38 cellular contexts compared by ENCODE assay signal in genomic region chr6:88276331-88276730, GRCh38.
"Had no signal": no experiment of that assay in that cellular context is flagged by ENCODE, and none has a peak within 500 bp of the region (broad histone marks: within the 10 kb centered on the region; RNA-seq: fewer than 3 reads in every experiment).

No MANE protein-coding gene starts in this region.

- H3K4me1 Mint-ChIP-seq: activated B cell treated with CpG ODN at 0.5 μM for 24 hours; activated CD4-positive, alpha-beta T cell treated with anti-CD3 and anti-CD28 coated beads, Interleukin-2, amount 10 ng/mL, durations not matched to agents 24 days and 14 days; activated naive CD8-positive, alpha-beta T cell treated with anti-CD3 and anti-CD28 coated beads for 36 hours; activated T-helper 17 cell treated with anti-CD3 and anti-CD28 coated beads, Interleukin-2, amount 50 U/mL, for 72 hours; brain; central memory CD8-positive, alpha-beta T cell had no signal

- H3K27ac Mint-ChIP-seq: activated B cell treated with CpG ODN at 0.5 μM for 24 hours; activated CD4-positive, alpha-beta memory T cell treated with anti-CD3 and anti-CD28 coated beads for 36 hours; activated CD4-positive, alpha-beta T cell treated with anti-CD3 and anti-CD28 coated beads, Interleukin-2, amount 10 ng/mL, durations not matched to agents 24 days and 14 days; activated CD8-positive, alpha-beta T cell treated with anti-CD3 and anti-CD28 coated beads for 36 hours; activated naive CD4-positive, alpha-beta T cell treated with anti-CD3 and anti-CD28 coated beads for 36 hours; activated naive CD4-positive, alpha-beta T cell treated with anti-CD3 and anti-CD28 coated beads, Interleukin-2, amount 50 U/mL, for 72 hours; activated naive CD8-positive, alpha-beta T cell treated with anti-CD3 and anti-CD28 coated beads for 36 hours; activated T-cell treated with anti-CD3 and anti-CD28 coated beads, Interleukin-2, amount 50 U/mL, for 72 hours; activated T-helper 1 cell treated with anti-CD3 and anti-CD28 coated beads, Interleukin-12 subunit alpha, Interleukin-12 subunit beta, Interleukin-2, Interleukin-4 antibody, amounts not matched to agents 30 ng/mL and 10 ng/mL and 1 ng/mL, durations not matched to agents 14 hours and 24 hours and 36 hours; activated T-helper 17 cell treated with anti-CD3 and anti-CD28 coated beads, Interleukin-2, amount 50 U/mL, for 72 hours; brain; T-helper 1 cell treated with Interleukin-12 subunit alpha and Interleukin-12 subunit beta and Interleukin-4 antibody, amounts not matched to agents 30 μg/mL and 1 μg/mL, for 36 hours; T-helper 2 cell treated with Interferon-gamma antibody and Interleukin-4, amounts not matched to agents 5 μg/mL and 100 μg/mL, for 36 hours had no signal

- H3K36me3 ChIP-seq: adrenal gland, ascending aorta, cardiac muscle cell had no signal

- H3K4me3 Mint-ChIP-seq: activated B cell treated with CpG ODN at 0.5 μM for 24 hours; activated CD4-positive, alpha-beta memory T cell treated with anti-CD3 and anti-CD28 coated beads for 36 hours; activated CD4-positive, alpha-beta T cell treated with anti-CD3 and anti-CD28 coated beads, Interleukin-2, amount 10 ng/mL, durations not matched to agents 24 days and 14 days; activated CD8-positive, alpha-beta T cell treated with anti-CD3 and anti-CD28 coated beads for 36 hours; activated naive CD4-positive, alpha-beta T cell treated with anti-CD3 and anti-CD28 coated beads for 36 hours; activated naive CD8-positive, alpha-beta T cell treated with anti-CD3 and anti-CD28 coated beads for 36 hours; activated T-cell treated with anti-CD3 and anti-CD28 coated beads, Interleukin-2, amount 50 U/mL, for 4 hours; activated T-cell treated with anti-CD3 and anti-CD28 coated beads, Interleukin-2, amount 50 U/mL, for 72 hours; activated T-helper 1 cell treated with anti-CD3 and anti-CD28 coated beads, Interleukin-12 subunit alpha, Interleukin-12 subunit beta, Interleukin-2, Interleukin-4 antibody, amounts not matched to agents 30 ng/mL and 10 ng/mL and 1 ng/mL, durations not matched to agents 14 hours and 24 hours and 36 hours; activated T-helper 17 cell treated with anti-CD3 and anti-CD28 coated beads, Interleukin-2, amount 50 U/mL, for 72 hours; brain; central memory CD8-positive, alpha-beta T cell; T-helper 1 cell treated with Interleukin-12 subunit alpha and Interleukin-12 subunit beta and Interleukin-4 antibody, amounts not matched to agents 30 μg/mL and 1 μg/mL, for 36 hours; T-helper 2 cell treated with Interferon-gamma antibody and Interleukin-4, amounts not matched to agents 5 μg/mL and 100 μg/mL, for 36 hours had no signal

- H3K27ac ChIP-seq: adrenal gland, ascending aorta, cardiac muscle cell, VCaP had no signal

- H3K4me1 ChIP-seq: adrenal gland, ascending aorta had no signal

- FAIRE-seq: TTC549 had no signal

- H3K27me3 Mint-ChIP-seq: activated CD4-positive, alpha-beta memory T cell treated with anti-CD3 and anti-CD28 coated beads for 36 hours; activated CD4-positive, alpha-beta T cell treated with anti-CD3 and anti-CD28 coated beads, Interleukin-2, amount 10 ng/mL, durations not matched to agents 24 days and 14 days had no signal

- H3K9me3 Mint-ChIP-seq: activated B cell treated with CpG ODN at 0.5 μM for 24 hours; activated CD4-positive, alpha-beta memory T cell treated with anti-CD3 and anti-CD28 coated beads for 36 hours; activated CD4-positive, alpha-beta T cell treated with anti-CD3 and anti-CD28 coated beads, Interleukin-2, amount 10 ng/mL, durations not matched to agents 24 days and 14 days; activated naive CD4-positive, alpha-beta T cell treated with anti-CD3 and anti-CD28 coated beads for 36 hours; activated T-cell treated with anti-CD3 and anti-CD28 coated beads, Interleukin-2, amount 50 U/mL, for 4 hours; activated T-helper 1 cell treated with anti-CD3 and anti-CD28 coated beads, Interleukin-12 subunit alpha, Interleukin-12 subunit beta, Interleukin-2, Interleukin-4 antibody, amounts not matched to agents 30 ng/mL and 10 ng/mL and 1 ng/mL, durations not matched to agents 14 hours and 24 hours and 36 hours; activated T-helper 17 cell treated with anti-CD3 and anti-CD28 coated beads, Interleukin-2, amount 50 U/mL, for 72 hours; brain; T-helper 1 cell treated with Interleukin-12 subunit alpha and Interleukin-12 subunit beta and Interleukin-4 antibody, amounts not matched to agents 30 μg/mL and 1 μg/mL, for 36 hours; T-helper 2 cell treated with Interferon-gamma antibody and Interleukin-4, amounts not matched to agents 5 μg/mL and 100 μg/mL, for 36 hours had no signal

- H3K36me3 Mint-ChIP-seq: activated CD4-positive, alpha-beta memory T cell treated with anti-CD3 and anti-CD28 coated beads for 36 hours; activated naive CD4-positive, alpha-beta T cell treated with anti-CD3 and anti-CD28 coated beads, Interleukin-2, amount 50 U/mL, for 72 hours; activated naive CD8-positive, alpha-beta T cell treated with anti-CD3 and anti-CD28 coated beads for 36 hours; brain had no signal

- ATAC-seq: activated CD8-positive, alpha-beta T cell treated with anti-CD3 and anti-CD28 coated beads for 36 hours; activated naive CD4-positive, alpha-beta T cell treated with anti-CD3 and anti-CD28 coated beads, Interleukin-2, amount 50 U/mL, for 72 hours; activated T-cell treated with anti-CD3 and anti-CD28 coated beads, Interleukin-2, amount 50 U/mL, for 4 hours; activated T-cell treated with anti-CD3 and anti-CD28 coated beads, Interleukin-2, amount 50 U/mL, for 72 hours; activated T-helper 17 cell treated with anti-CD3 and anti-CD28 coated beads, Interleukin-2, amount 50 U/mL, for 72 hours had no signal

- H3K9me3 ChIP-seq: adrenal gland, ascending aorta had no signal

- H3K4me3 ChIP-seq: adrenal gland, ascending aorta, cardiac muscle cell had no signal

- DNase-seq: activated B cell treated with CpG ODN at 0.5 μM for 24 hours; activated CD4-positive, alpha-beta memory T cell treated with anti-CD3 and anti-CD28 coated beads for 36 hours; activated CD4-positive, alpha-beta T cell treated with anti-CD3 and anti-CD28 coated beads for 4 hours; activated CD4-positive, alpha-beta T cell treated with anti-CD3 and anti-CD28 coated beads, Interleukin-2, amount 10 ng/mL, durations not matched to agents 24 days and 14 days; activated CD4-positive, alpha-beta T cell treated with anti-CD3 and anti-CD28 coated beads, Interleukin-2, amount 50 U/mL, for 1 hour; activated CD4-positive, alpha-beta T cell treated with anti-CD3 and anti-CD28 coated beads, Interleukin-2, amount 50 U/mL, for 4 hours; activated CD4-positive, CD25-positive, alpha-beta regulatory T cell treated with anti-CD3 and anti-CD28 coated beads, Interleukin-2, amount 50 U/mL, for 72 hours; activated CD8-positive, alpha-beta memory T cell treated with anti-CD3 and anti-CD28 coated beads, Interleukin-2, amount 50 U/mL, for 4 hours; activated CD8-positive, alpha-beta T cell treated with anti-CD3 and anti-CD28 coated beads for 36 hours; activated effector memory CD4-positive, alpha-beta T cell treated with anti-CD3 and anti-CD28 coated beads, Interleukin-2, amount 50 U/mL, for 16 hours; activated naive CD4-positive, alpha-beta T cell; activated naive CD4-positive, alpha-beta T cell treated with anti-CD3 and anti-CD28 coated beads for 36 hours; activated naive CD4-positive, alpha-beta T cell treated with anti-CD3 and anti-CD28 coated beads, Interleukin-2, amount 50 U/mL, for 16 hours; activated naive CD8-positive, alpha-beta T cell treated with anti-CD3 and anti-CD28 coated beads for 36 hours; activated T-cell treated with anti-CD3 and anti-CD28 coated beads for 4 hours; activated T-cell treated with anti-CD3 and anti-CD28 coated beads, Interleukin-2, amount 50 U/mL, for 1 hour; activated T-cell treated with anti-CD3 and anti-CD28 coated beads, Interleukin-2, amount 50 U/mL, for 4 hours; activated T-cell treated with anti-CD3 and anti-CD28 coated beads, Interleukin-2, amount 50 U/mL, for 72 hours; adrenal gland; amniotic stem cell; anterior cingulate cortex; caudate nucleus; cerebellar nuclear complex; SW 1271; T-helper 1 cell; T-helper 2 cell; T-helper 9 cell had no signal
